22 cellular contexts compared by ENCODE assay signal in the genomic region with DNA sequence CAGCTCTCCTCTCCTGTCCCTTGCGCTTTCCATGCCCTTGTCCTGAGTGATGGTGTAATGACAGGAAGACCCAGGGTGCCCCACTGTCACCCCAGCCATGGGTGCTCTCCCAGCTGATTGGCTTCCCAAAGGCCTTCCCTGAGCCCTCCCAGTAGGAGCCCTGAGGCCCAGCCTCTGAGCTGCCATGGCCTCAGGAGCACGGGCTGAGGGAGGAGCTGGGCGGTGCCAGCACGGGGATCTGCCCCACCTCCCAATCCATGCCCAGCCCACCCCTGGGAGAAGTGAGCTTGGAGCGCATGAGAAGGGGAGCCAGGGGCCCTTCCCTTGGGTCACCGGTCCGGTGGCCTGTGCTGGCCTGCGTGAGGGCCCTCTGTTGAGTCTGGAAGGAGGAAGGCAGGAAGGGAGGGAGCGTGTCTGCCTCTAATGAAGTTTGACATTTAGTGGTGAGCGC. TPM values are rescaled to one million over a fixed set of nuclear protein-coding genes. Genes with fewer than 3 reads are reported as not detected.
DNase-seq lines count a peak whose midpoint lies in the region; ATAC-seq and TF ChIP-seq lines count a peak whose summit lies in the region.
"Had no signal": no experiment of that assay in that cellular context is flagged by ENCODE, and none has a peak within 500 bp of the region (broad histone marks: within the 10 kb centered on the region; RNA-seq: fewer than 3 reads in every experiment).

No MANE protein-coding gene starts in this region.

- H3K27me3 Mint-ChIP-seq in mesothelial cell of epicardium (ENCODE audit: low read depth), result no peaks in the 10 kb centered on the region
- H3K27me3 Mint-ChIP-seq: activated CD4-positive, alpha-beta T cell treated with anti-CD3 and anti-CD28 coated beads, Interleukin-2, amount 10 ng/mL, durations not matched to agents 24 days and 14 days; activated naive CD8-positive, alpha-beta T cell; CD4-positive, alpha-beta T cell; naive thymus-derived CD8-positive, alpha-beta T cell; stimulated activated naive CD8-positive, alpha-beta T cell treated with anti-CD3 and anti-CD28 coated beads, Interleukin-15, amount 100 ng/mL, for 72 hours had no signal

- no peak for TF ChIP-seq POLR2A in sigmoid colon (IDR thresholded peaks at IDR 0.05)

- H3K4me1 ChIP-seq in RWPE2 (ENCODE audit: insufficient read depth, poor library complexity, severe bottlenecking) (no peaks in the 10 kb centered on the region), sigmoid colon (no peaks in the 10 kb centered on the region)

- no peak overlapping the region for H3K4me3 Mint-ChIP-seq in mesothelial cell of epicardium
- H3K4me3 Mint-ChIP-seq: activated CD4-positive, alpha-beta T cell treated with anti-CD3 and anti-CD28 coated beads, Interleukin-2, amount 10 ng/mL, durations not matched to agents 24 days and 14 days; activated naive CD8-positive, alpha-beta T cell; CD4-positive, alpha-beta T cell; naive thymus-derived CD8-positive, alpha-beta T cell; stimulated activated naive CD8-positive, alpha-beta T cell treated with anti-CD3 and anti-CD28 coated beads, Interleukin-15, amount 100 ng/mL, for 72 hours had no signal

- no peaks in the 10 kb centered on the region for H3K9me3 Mint-ChIP-seq in mesothelial cell of epicardium
- H3K9me3 Mint-ChIP-seq: activated CD4-positive, alpha-beta T cell treated with anti-CD3 and anti-CD28 coated beads, Interleukin-2, amount 10 ng/mL, durations not matched to agents 24 days and 14 days; CD4-positive, alpha-beta T cell; naive thymus-derived CD8-positive, alpha-beta T cell; stimulated activated naive CD8-positive, alpha-beta T cell treated with anti-CD3 and anti-CD28 coated beads, Interleukin-15, amount 100 ng/mL, for 72 hours had no signal

- no peak overlapping the region for H3K27ac ChIP-seq in RWPE2 (ENCODE audit: poor library complexity, severe bottlenecking)
- no peak overlapping the region for H3K27ac ChIP-seq in sigmoid colon
- H3K27ac ChIP-seq: body of pancreas had no signal

- intact Hi-C loops in sigmoid colon (cut with DNase I), result no loop called here

- no peak for TF ChIP-seq EP300 in sigmoid colon (IDR thresholded peaks at IDR 0.05)

- TF ChIP-seq CTCF in RWPE2 (IDR thresholded peaks at IDR 0.05; ENCODE audit: poor library complexity, severe bottlenecking), result no peak
- no peak for TF ChIP-seq CTCF in sigmoid colon (IDR thresholded peaks at IDR 0.05)
- no peak for TF ChIP-seq CTCF in mesothelial cell of epicardium (IDR thresholded peaks at IDR 0.05; ENCODE audit: unreplicated experiment)

- H3K4me3 ChIP-seq in RWPE2 (ENCODE audit: severe bottlenecking) (no peak overlapping the region), sigmoid colon (no peak overlapping the region)
- H3K4me3 ChIP-seq: body of pancreas had no signal

- H3K36me3 ChIP-seq in RWPE2 (ENCODE audit: low read depth) (peaks cover 60% of the 10 kb centered on the region), sigmoid colon (peaks cover 30 to 95% (median 50%) of the 10 kb centered on the region in 4 donors)

- H3K9me3 ChIP-seq in RWPE2 (ENCODE audit: severe bottlenecking) (no peaks in the 10 kb centered on the region), sigmoid colon (no peaks in the 10 kb centered on the region)
- H3K9me3 ChIP-seq: body of pancreas had no signal

- H3K27me3 ChIP-seq in RWPE2 (ENCODE audit: insufficient read depth, poor library complexity, severe bottlenecking) (no peaks in the 10 kb centered on the region), sigmoid colon (no peaks in the 10 kb centered on the region)
- H3K27me3 ChIP-seq: body of pancreas had no signal

- H3K27ac Mint-ChIP-seq in mesothelial cell of epicardium, result no peak overlapping the region
- H3K27ac Mint-ChIP-seq: activated CD4-positive, alpha-beta T cell treated with anti-CD3 and anti-CD28 coated beads, Interleukin-2, amount 10 ng/mL, durations not matched to agents 24 days and 14 days; activated naive CD8-positive, alpha-beta T cell; CD4-positive, alpha-beta T cell had no signal

- DNase-seq in activated effector memory CD4-positive, alpha-beta T cell treated with anti-CD3 and anti-CD28 coated beads, Interleukin-2, amount 50 U/mL, for 16 hours, result peak; percentile 39
- DNase-seq in activated effector memory CD4-positive, alpha-beta T cell treated with Interleukin-2 at 50 U/mL for 16 hours, result no peak
- peak; percentile 56 for DNase-seq in RWPE2 (ENCODE audit: low spot score)
- DNase-seq in iPS-NIHi11 (ENCODE audit: low spot score), result peak; percentile 62
- peak; percentile 68 for DNase-seq in sigmoid colon
- DNase-seq in medulla oblongata (ENCODE audit: extremely low spot score), result no peak
- no peak for DNase-seq in mesothelial cell of epicardium (ENCODE audit: low spot score in 2 of 2, unreplicated experiment in 2 of 2)
- DNase-seq: activated CD4-positive, alpha-beta T cell treated with anti-CD3 and anti-CD28 coated beads, Interleukin-2, amount 10 ng/mL, durations not matched to agents 24 days and 14 days; dermis blood vessel endothelial cell; DMS79; mammary epithelial cell; NCI-H1930; stimulated activated CD4-positive, alpha-beta T cell treated with anti-CD3 and anti-CD28 coated beads, Interleukin-1b, Interleukin-23, amount 100 ng/mL, for 48 hours had no signal

- WGBS in sigmoid colon, 2 donors, result 82 to 87% methylated on average over 10 of the region's 10 CpGs

- peaks cover 30% of the 10 kb centered on the region for H3K36me3 Mint-ChIP-seq in mesothelial cell of epicardium
- H3K36me3 Mint-ChIP-seq: activated naive CD8-positive, alpha-beta T cell had no signal

- ATAC-seq in RWPE2 (ENCODE audit: low read depth) (no peak), HG03280 (IDR thresholded peaks at IDR 0.05; ENCODE audit: unreplicated experiment) (no peak)
- ATAC-seq: body of pancreas; esophagus mucosa; naive thymus-derived CD8-positive, alpha-beta T cell; stimulated activated naive CD8-positive, alpha-beta T cell treated with anti-CD3 and anti-CD28 coated beads, Interleukin-15, amount 100 ng/mL, for 72 hours had no signal

- H3K4me1 Mint-ChIP-seq in mesothelial cell of epicardium, result peaks cover 2% of the 10 kb centered on the region
- H3K4me1 Mint-ChIP-seq: activated CD4-positive, alpha-beta T cell treated with anti-CD3 and anti-CD28 coated beads, Interleukin-2, amount 10 ng/mL, durations not matched to agents 24 days and 14 days; naive thymus-derived CD8-positive, alpha-beta T cell; stimulated activated naive CD8-positive, alpha-beta T cell treated with anti-CD3 and anti-CD28 coated beads, Interleukin-15, amount 100 ng/mL, for 72 hours had no signal

RNA-seq across cellular contexts. Expression of a gene that starts 28.4 kb away (rescaled TPM):
- total RNA-seq in sigmoid colon (not detected), mesothelial cell of epicardium (0.20 TPM in 1 of 3 replicates, not detected in the others)
- polyA plus RNA-seq in sigmoid colon, result not detected
- total RNA-seq: activated CD4-positive, alpha-beta T cell treated with anti-CD3 and anti-CD28 coated beads, Interleukin-2, amount 10 ng/mL, durations not matched to agents 24 days and 14 days; body of pancreas; CD4-positive, alpha-beta T cell; dermis blood vessel endothelial cell; esophagus mucosa; glomerular endothelial cell; mammary epithelial cell; naive thymus-derived CD8-positive, alpha-beta T cell; NCI-H460 had no signal
- polyA plus RNA-seq: mammary epithelial cell; naive thymus-derived CD8-positive, alpha-beta T cell had no signal

RNA-seq across cellular contexts. Expression of a gene that starts 48.0 kb away (rescaled TPM):
- total RNA-seq in sigmoid colon, result not detected
- not detected for polyA plus RNA-seq in sigmoid colon
- total RNA-seq in mesothelial cell of epicardium, result not detected in 3 replicates
- total RNA-seq: activated CD4-positive, alpha-beta T cell treated with anti-CD3 and anti-CD28 coated beads, Interleukin-2, amount 10 ng/mL, durations not matched to agents 24 days and 14 days; body of pancreas; CD4-positive, alpha-beta T cell; dermis blood vessel endothelial cell; esophagus mucosa; glomerular endothelial cell; mammary epithelial cell; naive thymus-derived CD8-positive, alpha-beta T cell; NCI-H460 had no signal
- polyA plus RNA-seq: mammary epithelial cell; naive thymus-derived CD8-positive, alpha-beta T cell had no signal

RNA-seq across cellular contexts. Expression of a gene that starts 52.8 kb away (rescaled TPM):
- total RNA-seq in sigmoid colon (10 to 100 TPM; 34.2 to 89.7 (median 40.9) TPM), mesothelial cell of epicardium (134 to 146 TPM (median 141 TPM) in 3 replicates)
- polyA plus RNA-seq in sigmoid colon, result 10 to 100 TPM; 27.7 to 42.3 (median 33.6) TPM

RNA-seq across cellular contexts. Expression of a gene that starts 55.8 kb away (rescaled TPM):
- total RNA-seq in sigmoid colon (10 to 100 TPM; 33.4 to 48.9 (median 41.9) TPM), mesothelial cell of epicardium (34.7 to 38.4 TPM (median 36.5 TPM) in 3 replicates)
- polyA plus RNA-seq in sigmoid colon, result 10 to 100 TPM; 45.0 to 74.6 (median 47.4) TPM

RNA-seq across cellular contexts. Expression of a gene that starts 58.5 kb away (rescaled TPM):
- total RNA-seq in sigmoid colon, result 10 to 100 TPM; 61.5 to 80.0 (median 69.9) TPM
- polyA plus RNA-seq in sigmoid colon, result 100 to 1,000 TPM in 1 of 3 donors, 10 to 100 TPM in 2; 61.3 to 124 (median 65.0) TPM
- total RNA-seq in mesothelial cell of epicardium, result 86.8 to 97.6 TPM (median 92.5 TPM) in 3 replicates

Comparison
In these comparisons a context has a peak if more than half of its experiments do, and no peak if none do; other contexts are left out.
1. DNase-seq: peak in activated effector memory CD4-positive, alpha-beta T cell treated with anti-CD3 and anti-CD28 coated beads, Interleukin-2, amount 50 U/mL, for 16 hours (single experiment), RWPE2 (single experiment), iPS-NIHi11 (single experiment) and sigmoid colon (single experiment); none in activated effector memory CD4-positive, alpha-beta T cell treated with Interleukin-2 at 50 U/mL for 16 hours (single experiment), medulla oblongata (single experiment) and mesothelial cell of epicardium (0 of 2).